ENCODE assay signal across 8 cellular contexts in the genomic region with DNA sequence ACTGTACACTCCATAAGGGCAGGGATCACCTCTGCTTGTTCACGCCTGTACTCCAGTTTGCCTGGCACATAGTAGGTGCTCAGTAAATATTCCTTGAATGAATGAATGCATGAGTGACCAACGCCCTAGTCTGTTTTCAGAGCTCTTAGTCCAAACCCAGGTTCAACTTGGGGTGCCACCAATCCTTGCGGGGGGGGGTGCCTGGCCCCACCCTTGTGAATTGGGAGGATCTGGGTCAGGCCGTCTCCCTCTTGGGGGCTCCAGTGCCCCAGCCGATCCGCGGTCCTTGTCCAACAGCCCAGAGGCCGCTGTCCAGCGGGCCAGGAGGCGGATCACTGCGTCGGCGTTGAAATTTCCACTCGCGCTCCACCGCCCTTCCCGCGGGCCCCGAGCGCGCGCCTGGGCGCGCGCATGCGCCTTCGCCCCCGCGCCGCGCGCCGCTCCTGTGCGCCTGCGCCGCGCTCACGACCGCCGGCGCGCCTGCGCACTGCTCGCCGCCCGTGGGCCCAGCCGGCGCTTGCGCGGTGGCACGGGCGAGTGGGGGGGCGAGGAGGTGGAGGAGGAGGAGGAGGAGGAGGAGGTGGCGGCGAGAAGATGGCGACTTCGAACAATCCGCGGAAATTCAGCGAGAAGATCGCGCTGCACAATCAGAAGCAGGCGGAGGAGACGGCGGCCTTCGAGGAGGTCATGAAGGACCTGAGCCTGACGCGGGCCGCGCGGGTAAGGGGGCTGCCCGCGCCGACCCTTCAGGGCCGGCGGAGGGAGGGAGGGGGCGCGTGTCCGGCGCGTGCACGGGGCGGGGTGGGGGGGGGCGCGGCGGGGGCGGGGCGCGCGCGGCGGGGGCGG. TPM values are rescaled to one million over a fixed set of nuclear protein-coding genes. Genes with fewer than 3 reads are reported as not detected.
DNase-seq lines count a peak whose midpoint lies in the region; TF ChIP-seq lines count a peak whose summit lies in the region.

A gene with protein sequence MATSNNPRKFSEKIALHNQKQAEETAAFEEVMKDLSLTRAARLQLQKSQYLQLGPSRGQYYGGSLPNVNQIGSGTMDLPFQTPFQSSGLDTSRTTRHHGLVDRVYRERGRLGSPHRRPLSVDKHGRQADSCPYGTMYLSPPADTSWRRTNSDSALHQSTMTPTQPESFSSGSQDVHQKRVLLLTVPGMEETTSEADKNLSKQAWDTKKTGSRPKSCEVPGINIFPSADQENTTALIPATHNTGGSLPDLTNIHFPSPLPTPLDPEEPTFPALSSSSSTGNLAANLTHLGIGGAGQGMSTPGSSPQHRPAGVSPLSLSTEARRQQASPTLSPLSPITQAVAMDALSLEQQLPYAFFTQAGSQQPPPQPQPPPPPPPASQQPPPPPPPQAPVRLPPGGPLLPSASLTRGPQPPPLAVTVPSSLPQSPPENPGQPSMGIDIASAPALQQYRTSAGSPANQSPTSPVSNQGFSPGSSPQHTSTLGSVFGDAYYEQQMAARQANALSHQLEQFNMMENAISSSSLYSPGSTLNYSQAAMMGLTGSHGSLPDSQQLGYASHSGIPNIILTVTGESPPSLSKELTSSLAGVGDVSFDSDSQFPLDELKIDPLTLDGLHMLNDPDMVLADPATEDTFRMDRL (plus strand): TSS at position 572 of the 846 bp plus-strand sequence. CDS start 23 bp downstream, at position 595.

- peaks cover 14% of the 10 kb centered on the region; the same call in 1 of the 2 replicates for H4K20me1 ChIP-seq in SK-N-SH (ENCODE audit: insufficient read depth)
- peaks cover 27% of the 10 kb centered on the region for H4K20me1 ChIP-seq in osteoblast (ENCODE audit: insufficient read depth, low read length)

- CTCF ChIA-PET in SK-N-SH (lab: Yijun Ruan, JAX) = interaction anchor here (0.6 to 1.8 kb wide), 6 partner anchors 10 to 166 kb away, joined by 3 to 5 read pairs (median 4); no protein-coding TSS in a partner anchor

- peak within 1 kb of the TSS; percentile 69 for H3K9ac ChIP-seq in SK-N-SH

- H3K36me3 Mint-ChIP-seq in activated naive CD4-positive, alpha-beta T cell treated with anti-CD3 and anti-CD28 coated beads, Interleukin-2, amount 50 U/mL, for 24 hours = no peaks in the 10 kb centered on the region
- H3K36me3 Mint-ChIP-seq in glutamatergic neuron (ENCODE audit: unreplicated experiment) = no peaks in the 10 kb centered on the region

- H3K27me3 ChIP-seq in SK-N-SH (ENCODE audit: insufficient read depth) (no peaks in the 10 kb centered on the region), osteoblast (ENCODE audit: insufficient read depth, low read length) (no peaks in the 10 kb centered on the region)

- no peaks in the 10 kb centered on the region for H3K9me3 Mint-ChIP-seq in activated naive CD4-positive, alpha-beta T cell treated with anti-CD3 and anti-CD28 coated beads, Interleukin-2, amount 50 U/mL, for 24 hours
- peaks cover 8% of the 10 kb centered on the region for H3K9me3 Mint-ChIP-seq in glutamatergic neuron (ENCODE audit: unreplicated experiment)

- no peaks in the 10 kb centered on the region for H3K36me3 ChIP-seq in SK-N-SH (replicated peaks in 1 of 2; ENCODE audit: control insufficient read depth in 1 of 2, insufficient read depth in 2 of 2, low read length in 1 of 2)
- H3K36me3 ChIP-seq in osteoblast (ENCODE audit: insufficient read depth, low read length) = no peaks in the 10 kb centered on the region

- H3K4me3 Mint-ChIP-seq in activated naive CD4-positive, alpha-beta T cell treated with anti-CD3 and anti-CD28 coated beads, Interleukin-2, amount 50 U/mL, for 24 hours = peak within 1 kb of the TSS; percentile 86
- peak within 1 kb of the TSS; percentile 87 for H3K4me3 Mint-ChIP-seq in glutamatergic neuron (ENCODE audit: unreplicated experiment)

- H3K9me2 ChIP-seq in SK-N-SH = no peaks in the 10 kb centered on the region

- peak; percentile 96 for DNase-seq in Daoy (ENCODE audit: low read depth)
- DNase-seq in HCEC 1CT = peak; percentile 76
- peak; percentile 77 for DNase-seq in MV-4-11 (lab: John Stamatoyannopoulos, UW)
- DNase-seq in SK-N-SH = peak; percentile 99
- peak; percentile 91 for DNase-seq in glutamatergic neuron
- DNase-seq in osteoblast (ENCODE audit: insufficient read length, low spot score, missing footprints) = peak; percentile 100

- peaks cover 30% of the 10 kb centered on the region for H3K4me1 Mint-ChIP-seq in activated naive CD4-positive, alpha-beta T cell treated with anti-CD3 and anti-CD28 coated beads, Interleukin-2, amount 50 U/mL, for 24 hours
- H3K4me1 Mint-ChIP-seq in glutamatergic neuron (ENCODE audit: low read depth, unreplicated experiment) = peaks cover 3% of the 10 kb centered on the region

- WGBS in SK-N-SH (ENCODE audit: low lambda C conversion rate) = 3% methylated on average over 18 of the region's 93 CpGs

- H3K79me2 ChIP-seq in SK-N-SH (ENCODE audit: insufficient read depth) (peaks cover 42% of the 10 kb centered on the region), osteoblast (ENCODE audit: insufficient read depth, low read length) (peaks cover 42% of the 10 kb centered on the region)

- peak; percentile 27; the same call in 1 of the 2 replicates for TF ChIP-seq RAD21 in SK-N-SH (IDR thresholded peaks at IDR 0.05; ENCODE audit: low read length)

- H3K4me1 ChIP-seq in SK-N-SH (ENCODE audit: control insufficient read depth in 1 of 2, insufficient read depth in 2 of 2, low read depth in 1 of 2, low read length in 1 of 2) (peaks cover 4 to 15% of the 10 kb centered on the region in 2 experiments; a peak in 2 of 4 replicates), osteoblast (ENCODE audit: insufficient read depth, low read length) (peaks cover 26% of the 10 kb centered on the region)

- peak within 1 kb of the TSS; percentile 87 for H2AFZ ChIP-seq in SK-N-SH (ENCODE audit: low read depth)
- peak within 1 kb of the TSS; percentile 88 for H2AFZ ChIP-seq in osteoblast (ENCODE audit: low read length)

- TF ChIP-seq EP300 in SK-N-SH (IDR thresholded peaks at IDR 0.05; ENCODE audit: borderline replicate concordance in 1 of 2, low read depth in 1 of 2, low read length in 1 of 2) = no peak

- POLR2A ChIA-PET in SK-N-SH (lab: Yijun Ruan, JAX) = interaction anchor here (0.6 to 1.1 kb wide), 3 partner anchors 12 to 128 kb away, joined by 3 to 5 read pairs (median 3); no protein-coding TSS in a partner anchor

- H3F3A ChIP-seq in SK-N-SH (replicated peaks; ENCODE audit: insufficient read depth) = no peaks in the 10 kb centered on the region

- H3K27ac ChIP-seq in SK-N-SH (ENCODE audit: low read depth in 2 of 2, low read length in 1 of 2) (peak within 1 kb of the TSS; percentile 49 to 83; a peak in 3 of 4 replicates), osteoblast (ENCODE audit: low read depth, low read length) (peak within 1 kb of the TSS; percentile 48), temporal lobe (ENCODE audit: low read depth, low read length) (peak within 1 kb of the TSS; percentile 90)

- peak within 1 kb of the TSS; percentile 89 for H3K4me2 ChIP-seq in SK-N-SH
- peak within 1 kb of the TSS; percentile 95 for H3K4me2 ChIP-seq in osteoblast (ENCODE audit: insufficient read depth, low read length)

- peak; percentile 15; the same call in 1 of the 2 replicates for TF ChIP-seq CTCF in SK-N-SH (IDR thresholded peaks at IDR 0.05)
- no peak for TF ChIP-seq CTCF in glutamatergic neuron (IDR thresholded peaks at IDR 0.05; ENCODE audit: partially characterized antibody, unreplicated experiment)
- no peak for TF ChIP-seq CTCF in osteoblast (IDR thresholded peaks at IDR 0.05; ENCODE audit: extremely low read depth, low read depth, low read length)

- H3K4me3 ChIP-seq in SK-N-SH (ENCODE audit: low read depth in 2 of 2, low read length in 1 of 2) (peak within 1 kb of the TSS; percentile 59 to 67), osteoblast (ENCODE audit: insufficient read depth, low read length) (peak within 1 kb of the TSS; percentile 83)

- H3K27me3 Mint-ChIP-seq in activated naive CD4-positive, alpha-beta T cell treated with anti-CD3 and anti-CD28 coated beads, Interleukin-2, amount 50 U/mL, for 24 hours = no peaks in the 10 kb centered on the region
- peaks cover 3% of the 10 kb centered on the region for H3K27me3 Mint-ChIP-seq in glutamatergic neuron (ENCODE audit: unreplicated experiment)

- H3K9me3 ChIP-seq in SK-N-SH (no peaks in the 10 kb centered on the region), osteoblast (ENCODE audit: low read depth, low read length) (no peaks in the 10 kb centered on the region)

- H3K27ac Mint-ChIP-seq in activated naive CD4-positive, alpha-beta T cell treated with anti-CD3 and anti-CD28 coated beads, Interleukin-2, amount 50 U/mL, for 24 hours = peak within 1 kb of the TSS; percentile 90
- peak within 1 kb of the TSS; percentile 83 for H3K27ac Mint-ChIP-seq in glutamatergic neuron (ENCODE audit: unreplicated experiment)

TF ChIP-seq in SK-N-SH, 30 proteins besides CTCF, POLR2A, EP300 and RAD21 (continues in another document):
- TF ChIP-seq RFX5 (IDR thresholded peaks at IDR 0.05; ENCODE audit: low read length) = no peak
- TF ChIP-seq MXI1 (IDR thresholded peaks at IDR 0.05; ENCODE audit: low read depth, low read length) = peak; percentile 34; the same call in 1 of the 2 replicates
- TF ChIP-seq FOXM1 (IDR thresholded peaks at IDR 0.05; ENCODE audit: low read depth) = no peak

RNA-seq across cellular contexts. Expression of the gene that starts here (rescaled TPM):
- total RNA-seq in Daoy (2014; rRNA removed; shearing (Covaris generic)) = 0.40 and 1.4 TPM in 2 replicates
- 2.2 and 5.0 TPM in 2 replicates for polyA plus RNA-seq in SK-N-SH (2012; rRNA removed)
- polyA plus RNA-seq in SK-N-SH (2012; cell fraction: cytosol; rRNA removed) = 2.1 and 3.2 TPM in 2 replicates
- polyA plus RNA-seq in SK-N-SH (2012; cell fraction: nucleus; rRNA removed) = 21.9 and 27.2 TPM in 2 replicates
- 28.8 TPM for total RNA-seq in glutamatergic neuron (ENCODE audit: unreplicated experiment)
- total RNA-seq in osteoblast = 3.8 and 4.0 TPM in 2 replicates
- total RNA-seq in temporal lobe = 13.3 TPM

Comparison
In these comparisons a context has a peak if more than half of its experiments do, and no peak if none do; other contexts are left out.
1. Peak in every context shown above with its lines: DNase-seq, H3K4me3 ChIP-seq and H3K27ac ChIP-seq.